In genomic region chr2:238995634-238996033, GRCh38 we compare ENCODE assay signal across 23 cellular contexts.
DNase-seq lines count a peak whose midpoint lies in the region; ATAC-seq, FAIRE-seq and TF ChIP-seq lines count a peak whose summit lies in the region.
"Had no signal": no experiment of that assay in that cellular context is flagged by ENCODE, and none has a peak within 500 bp of the region (broad histone marks: within the 10 kb centered on the region; RNA-seq: fewer than 3 reads in every experiment).

No MANE protein-coding gene starts in this region.

- no peak overlapping the region for H3K4me2 ChIP-seq in HepG2 (ENCODE audit: low read depth, low read length)

- no peak for TF ChIP-seq RAD21 in HepG2 (CRISPR knock-in tag; IDR thresholded peaks at IDR 0.05)

- intact Hi-C loops in HepG2 (cut with micrococcal nuclease; ENCODE audit: unreplicated experiment): no loop called here
- intact Hi-C loops in right lobe of liver (cut with DNase I): no loop called here
- intact Hi-C loops in esophagus squamous epithelium (cut with DNase I): no loop called here

- no peak for TF ChIP-seq CTCF in HepG2 (CRISPR knock-in tag; IDR thresholded peaks at IDR 0.05)
- no peak for TF ChIP-seq CTCF in right lobe of liver (IDR thresholded peaks at IDR 0.05)
- no peak for TF ChIP-seq CTCF in esophagus squamous epithelium (IDR thresholded peaks at IDR 0.05)

- POLR2A ChIA-PET in HepG2 (lab: Yijun Ruan, JAX): no interaction called here

- no peaks in the 10 kb centered on the region for H3K79me2 ChIP-seq in HepG2 (ENCODE audit: insufficient read depth, low read length)

- no peaks in the 10 kb centered on the region; the same call in 1 of the 2 replicates for H4K20me1 ChIP-seq in HepG2 (ENCODE audit: insufficient read depth, low read length)

- ATAC-seq in HepG2 (no peak), right lobe of liver (no peak), GM21381 (IDR thresholded peaks at IDR 0.05; ENCODE audit: unreplicated experiment) (no peak)
- ATAC-seq in stimulated activated naive CD8-positive, alpha-beta T cell treated with anti-CD3 and anti-CD28 coated beads, Interleukin-15, Interleukin-2, amounts not matched to agents 100 U/mL and 50 U/mL, for 24 hours: no peak
- ATAC-seq: GM12878, Panc1, SK-N-SH treated with all-trans-retinoic acid at 6 μM for 48 hours had no signal

- no peak for DNase-seq in HepG2 (ENCODE audit: low spot score)
- no peak for DNase-seq in right lobe of liver
- peak; percentile 50 for DNase-seq in LHCN-M2 (ENCODE audit: low read depth)
- DNase-seq in fibroblast of gingiva (ENCODE audit: low read depth): peak; percentile 52
- no peak for DNase-seq in DMS114 treated with DMSO at 0.1 percent for 48 hours (lab: John Stamatoyannopoulos, UW; ENCODE audit: unreplicated experiment)
- no peak for DNase-seq in esophagus squamous epithelium (lab: John Stamatoyannopoulos, UW)
- DNase-seq in stimulated activated naive CD8-positive, alpha-beta T cell treated with anti-CD3 and anti-CD28 coated beads, Interleukin-15, Interleukin-2, amounts not matched to agents 100 U/mL and 50 U/mL, for 24 hours: no peak
- DNase-seq: 8988T; BE2C; KBM-7; NCI-H1105; NCI-H146; NCI-H2081; NCI-H2171; NCI-H345; NCI-H524; NCI-H774; NK-92 treated with Interleukin-12 subunit alpha and Interleukin-12 subunit beta, amount 100 ng/mL, for 24 hours had no signal

- H3K36me3 ChIP-seq in HepG2 (replicated peaks in 1 of 2; ENCODE audit: control insufficient read depth in 1 of 2, insufficient read depth in 2 of 2, low read length in 2 of 2) (no peaks in the 10 kb centered on the region), right lobe of liver (no peaks in the 10 kb centered on the region), esophagus squamous epithelium (no peaks in the 10 kb centered on the region)
- H3K36me3 ChIP-seq: BE2C had no signal

- no peak for TF ChIP-seq POLR2A in HepG2 (IDR thresholded peaks at IDR 0.05; ENCODE audit: insufficient read depth in 1 of 2, low read depth in 2 of 2, low read length in 2 of 2)
- no peak for TF ChIP-seq POLR2A in right lobe of liver (IDR thresholded peaks at IDR 0.05)
- TF ChIP-seq POLR2A in esophagus squamous epithelium (IDR thresholded peaks at IDR 0.05): no peak

- TF ChIP-seq EP300 in HepG2 (IDR thresholded peaks at IDR 0.05; ENCODE audit: low read depth in 2 of 2, low read length in 2 of 2) (no peak), HepG2 (CRISPR knock-in tag; IDR thresholded peaks at IDR 0.05; ENCODE audit: borderline replicate concordance) (no peak)

- H3K27ac ChIP-seq in HepG2 (ENCODE audit: extremely low read length, insufficient read depth, low read length) (no peak overlapping the region), right lobe of liver (no peak overlapping the region), esophagus squamous epithelium (no peak overlapping the region)

- FAIRE-seq in HepG2 (lab: Jason Lieb, UNC): no peak
- FAIRE-seq: D721Med, GM12878 had no signal

- no TSS peak for BruUV-seq in HepG2 (replicated peaks; lab: Mats Ljungman, UMichigan)

- in situ Hi-C loops in HepG2 (cut with HindIII; ENCODE audit: extremely low pct_ligation_motif_present, low pct_unique_long_range_greater_than_20kb): no loop called here

- CTCF ChIA-PET in HepG2 (lab: Yijun Ruan, JAX; ENCODE audit: low intra/inter-chr PET ratio, low total read pairs): no interaction called here

- peaks cover 15% of the 10 kb centered on the region for H3K4me1 ChIP-seq in HepG2 (ENCODE audit: insufficient read depth, low read length)
- no peaks in the 10 kb centered on the region for H3K4me1 ChIP-seq in right lobe of liver
- no peaks in the 10 kb centered on the region for H3K4me1 ChIP-seq in esophagus squamous epithelium
- H3K4me1 ChIP-seq: BE2C had no signal

- H3K4me3 ChIP-seq in HepG2 (replicated peaks in 1 of 3; ENCODE audit: insufficient read depth in 1 of 3, low read depth in 2 of 3, low read length in 3 of 3): no peak overlapping the region
- H3K4me3 ChIP-seq in right lobe of liver: no peak overlapping the region
- no peak overlapping the region for H3K4me3 ChIP-seq in esophagus squamous epithelium
- H3K4me3 ChIP-seq: GM12878 had no signal

- no peak overlapping the region for H2AFZ ChIP-seq in HepG2 (ENCODE audit: low read length)

- H3K9me3 ChIP-seq in HepG2 (ENCODE audit: low read length): peaks cover 11% of the 10 kb centered on the region; the same call in 1 of the 2 replicates
- H3K9me3 ChIP-seq in right lobe of liver: peaks cover 0 to 3% (median 0%) of the 10 kb centered on the region in 4 donors
- peaks cover 0 to 9% (median 5%) of the 10 kb centered on the region in 3 donors for H3K9me3 ChIP-seq in esophagus squamous epithelium
- H3K9me3 ChIP-seq: BE2C had no signal

- peaks cover 12 to 52% of the 10 kb centered on the region in 2 experiments for H3K27me3 ChIP-seq in HepG2 (ENCODE audit: control insufficient read depth in 1 of 2, insufficient read depth in 2 of 2, low read length in 2 of 2)
- no peaks in the 10 kb centered on the region for H3K27me3 ChIP-seq in right lobe of liver
- no peaks in the 10 kb centered on the region for H3K27me3 ChIP-seq in esophagus squamous epithelium
- H3K27me3 ChIP-seq: BE2C had no signal

- H3K9ac ChIP-seq in HepG2 (ENCODE audit: insufficient read depth, low read depth, low read length): no peak overlapping the region

- 0% methylated on average over 1 of the region's 1 CpG for WGBS in HepG2 (ENCODE audit: low lambda C conversion rate)
- 59% methylated on average over 1 of the region's 1 CpG for WGBS in right lobe of liver (ENCODE audit: insufficient coverage, low coverage, low lambda C conversion rate, missing lambda C conversion rate)
- 53 to 67% methylated on average over 1 of the region's 1 CpG for WGBS in esophagus squamous epithelium, 2 donors

TF ChIP-seq in HepG2, 621 proteins besides CTCF, POLR2A, EP300 and RAD21:
- TF ChIP-seq MAX (IDR thresholded peaks at IDR 0.05) (no peak), CENPT (CRISPR knock-in tag; IDR thresholded peaks at IDR 0.05; ENCODE audit: low read depth) (no peak), ZNF251 (CRISPR knock-in tag; IDR thresholded peaks at IDR 0.05) (no peak), CEBPB (IDR thresholded peaks at IDR 0.05; ENCODE audit: borderline replicate concordance, low read depth, low read length) (peak; percentile 53; the same call in 1 of the 2 replicates)

Comparison
In these comparisons a context has a peak if more than half of its experiments do, and no peak if none do; other contexts are left out.
1. DNase-seq: peak in LHCN-M2 (single experiment) and fibroblast of gingiva (single experiment); none in HepG2 (single experiment), right lobe of liver (0 of 3), DMS114 treated with DMSO at 0.1 percent for 48 hours (single experiment), esophagus squamous epithelium (single experiment) and stimulated activated naive CD8-positive, alpha-beta T cell treated with anti-CD3 and anti-CD28 coated beads, Interleukin-15, Interleukin-2, amounts not matched to agents 100 U/mL and 50 U/mL, for 24 hours (single experiment).